In the genomic region with DNA sequence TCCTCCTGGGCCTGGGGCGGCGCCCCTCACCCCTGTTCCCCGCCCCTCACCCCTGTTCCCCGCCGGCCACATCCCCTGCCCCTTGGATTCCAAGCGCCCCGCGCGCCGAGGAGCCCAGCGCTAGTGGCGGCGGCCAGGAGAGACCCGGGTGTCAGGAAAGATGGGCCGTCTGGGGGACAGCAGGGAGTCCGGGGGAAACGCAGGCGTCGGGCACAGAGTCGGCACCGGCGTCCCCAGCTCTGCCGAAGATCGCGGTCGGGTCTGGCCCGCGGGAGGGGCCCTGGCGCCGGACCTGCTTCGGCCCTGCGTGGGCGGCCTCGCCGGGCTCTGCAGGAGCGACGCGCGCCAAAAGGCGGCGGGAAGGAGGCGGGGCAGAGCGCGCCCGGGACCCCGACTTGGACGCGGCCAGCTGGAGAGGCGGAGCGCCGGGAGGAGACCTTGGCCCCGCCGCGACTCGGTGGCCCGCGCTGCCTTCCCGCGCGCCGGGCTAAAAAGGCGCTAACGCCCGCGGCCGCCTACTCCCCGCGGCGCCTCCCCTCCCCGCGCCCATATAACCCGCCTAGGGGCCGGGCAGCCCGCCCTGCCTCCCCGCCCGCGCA, we compare ENCODE assay signal across 9 cellular contexts. TPM values are rescaled to one million over a fixed set of nuclear protein-coding genes. Genes with fewer than 3 reads are reported as not detected.
A peak's percentile ranks its signal among the peaks of the same experiment; 100 is the strongest.
DNase-seq lines count a peak whose midpoint lies in the region; ATAC-seq lines count a peak whose summit lies in the region.
"Had no signal": no experiment of that assay in that cellular context is flagged by ENCODE, and none has a peak within 500 bp of the region (broad histone marks: within the 10 kb centered on the region; RNA-seq: fewer than 3 reads in every experiment).

TSS of gene TP73 (plus strand) at position 578 of the 599 bp plus-strand sequence. CDS start 29,850 bp downstream, outside the sequence.

- DNase-seq in NCI-H1436 (lab: John Stamatoyannopoulos, UW) = peak; percentile 62
- DNase-seq in NCI-H1436 treated with DMSO at 0.1 percent for 48 hours (lab: John Stamatoyannopoulos, UW) = no peak
- peak; percentile 42 for DNase-seq in LoVo (ENCODE audit: low spot score)
- no peak for DNase-seq in activated naive CD8-positive, alpha-beta T cell treated with anti-CD3 and anti-CD28 coated beads, Interleukin-2, amount 10 ng/mL, durations not matched to agents 7 days and 5 days
- DNase-seq in kidney tubule cell (ENCODE audit: low spot score) = no peak
- DNase-seq in stimulated activated naive CD4-positive, alpha-beta T cell treated with Interleukin-2 at 50 U/mL for 16 hours (lab: John Stamatoyannopoulos, UW) = no peak

- H3K36me3 ChIP-seq in mucosa of rectum (ENCODE audit: control insufficient read depth in 2 of 2, insufficient read depth in 2 of 2, low read length in 2 of 2) = peaks cover under 1 to 2% of the 10 kb centered on the region in 2 donors

- POLR2A ChIA-PET in activated naive CD8-positive, alpha-beta T cell treated with anti-CD3 and anti-CD28 coated beads, Interleukin-2, amount 10 ng/mL, durations not matched to agents 7 days and 5 days (lab: Charles Lee) = no interaction called here

- H3K27me3 ChIP-seq in mucosa of rectum (ENCODE audit: control insufficient read depth in 2 of 2, insufficient read depth in 2 of 2, low read length in 2 of 2) = peaks cover 26 to 34% of the 10 kb centered on the region in 2 donors

- H3K4me1 ChIP-seq in mucosa of rectum (ENCODE audit: control insufficient read depth in 2 of 2, insufficient read depth in 2 of 2, low read length in 2 of 2) = peaks cover 10 to 15% of the 10 kb centered on the region in 2 donors

- H3K9ac ChIP-seq in mucosa of rectum (ENCODE audit: low read depth in 1 of 2, low read length in 2 of 2) = no peak within 1 kb of the TSS

- H3K27me3 Mint-ChIP-seq in activated naive CD8-positive, alpha-beta T cell treated with anti-CD3 and anti-CD28 coated beads, Interleukin-2, amount 10 ng/mL, durations not matched to agents 7 days and 5 days = peaks cover 50% of the 10 kb centered on the region

- peak within 1 kb of the TSS; percentile 37 to 39 for H3K4me3 ChIP-seq in mucosa of rectum (ENCODE audit: low read length in 2 of 2)
- H3K4me3 ChIP-seq: lung had no signal

- H3K36me3 Mint-ChIP-seq in activated naive CD8-positive, alpha-beta T cell treated with anti-CD3 and anti-CD28 coated beads, Interleukin-2, amount 10 ng/mL, durations not matched to agents 7 days and 5 days = no peaks in the 10 kb centered on the region

- H3K9me3 Mint-ChIP-seq in activated naive CD8-positive, alpha-beta T cell treated with anti-CD3 and anti-CD28 coated beads, Interleukin-2, amount 10 ng/mL, durations not matched to agents 7 days and 5 days = no peaks in the 10 kb centered on the region

- peaks cover 12% of the 10 kb centered on the region for H3K4me1 Mint-ChIP-seq in activated naive CD8-positive, alpha-beta T cell treated with anti-CD3 and anti-CD28 coated beads, Interleukin-2, amount 10 ng/mL, durations not matched to agents 7 days and 5 days

- no peak within 1 kb of the TSS for H3K27ac Mint-ChIP-seq in activated naive CD8-positive, alpha-beta T cell treated with anti-CD3 and anti-CD28 coated beads, Interleukin-2, amount 10 ng/mL, durations not matched to agents 7 days and 5 days

- H3K4me3 Mint-ChIP-seq in activated naive CD8-positive, alpha-beta T cell treated with anti-CD3 and anti-CD28 coated beads, Interleukin-2, amount 10 ng/mL, durations not matched to agents 7 days and 5 days = peak within 1 kb of the TSS; percentile 28

- no peak for ATAC-seq in activated naive CD8-positive, alpha-beta T cell treated with anti-CD3 and anti-CD28 coated beads, Interleukin-2, amount 10 ng/mL, durations not matched to agents 7 days and 5 days (ENCODE audit: low read depth)
- ATAC-seq in HG02885 (IDR thresholded peaks at IDR 0.05; ENCODE audit: poor library complexity, unreplicated experiment) = no peak

- no peaks in the 10 kb centered on the region for H3K9me3 ChIP-seq in mucosa of rectum (ENCODE audit: control insufficient read depth in 2 of 2, low read length in 2 of 2)

- no peak within 1 kb of the TSS for H3K27ac ChIP-seq in mucosa of rectum (ENCODE audit: low read depth in 2 of 2, low read length in 2 of 2)

RNA-seq across cellular contexts. Expression of gene TP73, which starts in this region (rescaled TPM):
- total RNA-seq in activated naive CD8-positive, alpha-beta T cell treated with anti-CD3 and anti-CD28 coated beads, Interleukin-2, amount 10 ng/mL, durations not matched to agents 7 days and 5 days = 1 to 10 TPM in 1 of 2 experiments, under 1 TPM in 1; 0.62 to 1.1 TPM

Comparison
In these comparisons a context has a peak if more than half of its experiments do, and no peak if none do; other contexts are left out.
1. DNase-seq: peak in NCI-H1436 (single experiment) and LoVo (single experiment); none in NCI-H1436 treated with DMSO at 0.1 percent for 48 hours (single experiment), activated naive CD8-positive, alpha-beta T cell treated with anti-CD3 and anti-CD28 coated beads, Interleukin-2, amount 10 ng/mL, durations not matched to agents 7 days and 5 days (single experiment), kidney tubule cell (single experiment) and stimulated activated naive CD4-positive, alpha-beta T cell treated with Interleukin-2 at 50 U/mL for 16 hours (single experiment).